20 cellular contexts compared by ENCODE assay signal in genomic region chr6:49252901-49253300, GRCh38.
"Had no signal": no experiment of that assay in that cellular context is flagged by ENCODE, and none has a peak within 500 bp of the region (broad histone marks: within the 10 kb centered on the region; RNA-seq: fewer than 3 reads in every experiment).

No MANE protein-coding gene starts in this region.

- H3K9me3 ChIP-seq: colonic mucosa, esophagus muscularis mucosa, lower lobe of right lung, pancreas had no signal

- DNase-seq: colonic mucosa; dermis blood vessel endothelial cell; foreskin fibroblast; immature natural killer cell; kidney; left cardiac atrium; left ventricle myocardium inferior; lower lobe of right lung; mesenchymal stem cell; midbrain; occipital lobe; pancreas; right cardiac atrium; small intestine; stimulated activated CD4-positive, alpha-beta T cell treated with anti-CD3 and anti-CD28 coated beads, Interleukin-12 subunit alpha, Interleukin-12 subunit beta, amount 100 ng/mL, for 4 hours; stimulated activated CD4-positive, alpha-beta T cell treated with anti-CD3 and anti-CD28 coated beads, Interleukin-2, amount 100 ng/mL, for 48 hours; stimulated activated naive CD4-positive, alpha-beta T cell treated with Interleukin-2 at 50 U/mL for 16 hours; trophoblast cell had no signal

- H3K27ac ChIP-seq: colonic mucosa, esophagus muscularis mucosa, left ventricle myocardium inferior, lower lobe of right lung, pancreas had no signal

- H3K4me1 ChIP-seq: colonic mucosa, esophagus muscularis mucosa, left ventricle myocardium inferior, lower lobe of right lung, pancreas had no signal

- FAIRE-seq: endothelial cell of umbilical vein, kidney, pancreas, small intestine had no signal

- H3K27me3 ChIP-seq: colonic mucosa, esophagus muscularis mucosa, pancreas had no signal

- H3K4me3 ChIP-seq: colonic mucosa, esophagus muscularis mucosa, left ventricle myocardium inferior, lower lobe of right lung, pancreas had no signal

- H3K36me3 ChIP-seq: colonic mucosa, esophagus muscularis mucosa, left ventricle myocardium inferior, lower lobe of right lung, pancreas had no signal
